In the genomic region with DNA sequence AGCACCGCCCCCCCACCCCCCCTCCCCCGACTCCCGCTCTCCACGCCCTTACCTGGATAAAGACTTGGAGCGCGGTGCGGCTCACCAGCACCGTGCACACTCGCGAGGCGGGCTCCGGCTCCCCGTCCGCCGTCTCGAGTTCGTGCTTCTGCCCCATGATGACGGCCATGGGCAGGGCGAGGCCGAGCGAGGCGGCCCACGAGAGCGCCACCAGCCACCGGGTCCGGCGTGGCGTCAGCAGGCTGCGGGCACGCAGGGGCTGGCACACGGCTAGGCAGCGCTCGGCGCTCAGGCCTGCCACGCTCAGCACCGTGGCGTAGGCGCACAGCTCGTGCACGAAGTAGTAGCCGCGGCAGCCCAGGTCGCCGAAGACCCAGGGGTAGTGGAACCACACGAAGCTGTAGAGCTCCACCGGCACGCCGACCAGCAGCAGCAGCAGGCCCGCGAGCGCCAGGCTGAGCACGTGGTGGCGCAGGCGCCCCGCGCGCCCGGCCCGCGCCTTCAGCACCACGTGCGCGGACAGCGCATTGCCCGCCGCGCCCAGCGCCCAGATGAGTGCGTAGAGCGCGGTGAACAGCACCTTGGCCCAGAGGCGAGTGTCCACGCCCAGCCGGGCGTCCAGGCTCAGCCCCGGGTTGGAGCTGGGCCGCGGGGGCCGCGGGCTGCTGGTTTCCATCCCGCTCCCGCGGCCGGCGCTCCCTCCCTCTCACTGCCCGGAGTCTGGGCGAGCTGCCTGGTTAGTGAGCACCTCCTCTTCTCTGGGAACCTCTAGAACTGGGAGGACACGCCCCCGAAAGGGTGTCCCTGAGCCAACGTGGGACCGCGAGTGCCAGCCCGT, we compare ENCODE assay signal across 8 cellular contexts. TPM values are rescaled to one million over a fixed set of nuclear protein-coding genes. Genes with fewer than 3 reads are reported as not detected.
DNase-seq lines count a peak whose midpoint lies in the region; ATAC-seq and TF ChIP-seq lines count a peak whose summit lies in the region.

A gene with protein sequence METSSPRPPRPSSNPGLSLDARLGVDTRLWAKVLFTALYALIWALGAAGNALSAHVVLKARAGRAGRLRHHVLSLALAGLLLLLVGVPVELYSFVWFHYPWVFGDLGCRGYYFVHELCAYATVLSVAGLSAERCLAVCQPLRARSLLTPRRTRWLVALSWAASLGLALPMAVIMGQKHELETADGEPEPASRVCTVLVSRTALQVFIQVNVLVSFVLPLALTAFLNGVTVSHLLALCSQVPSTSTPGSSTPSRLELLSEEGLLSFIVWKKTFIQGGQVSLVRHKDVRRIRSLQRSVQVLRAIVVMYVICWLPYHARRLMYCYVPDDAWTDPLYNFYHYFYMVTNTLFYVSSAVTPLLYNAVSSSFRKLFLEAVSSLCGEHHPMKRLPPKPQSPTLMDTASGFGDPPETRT (minus strand): TSS at position 742 of the 838 bp plus-strand sequence. CDS start 66 bp downstream, at position 676.

- ATAC-seq in WTC11, result peak; percentile 95
- peak; percentile 54 to 61 for ATAC-seq in naive thymus-derived CD8-positive, alpha-beta T cell
- no peak for ATAC-seq in HG02981 (IDR thresholded peaks at IDR 0.05; ENCODE audit: unreplicated experiment)
- ATAC-seq in GM19035 (IDR thresholded peaks at IDR 0.05; ENCODE audit: unreplicated experiment), result no peak
- no peak for ATAC-seq in GM21619 (IDR thresholded peaks at IDR 0.05; ENCODE audit: unreplicated experiment)

- no peak for TF ChIP-seq CTCF in WTC11 (IDR thresholded peaks at IDR 0.05)
- TF ChIP-seq CTCF in fibroblast of mammary gland (conservative IDR thresholded peaks at IDR 0.05; ENCODE audit: control insufficient read depth, insufficient read depth, low read depth, low read length), result no peak
- TF ChIP-seq CTCF in CD14-positive monocyte (IDR thresholded peaks at IDR 0.05), result no peak

- intact Hi-C loops in CD14-positive monocyte (cut with micrococcal nuclease), result no loop called here

- DNase-seq in DMS114 treated with DMSO at 0.1 percent for 48 hours (lab: John Stamatoyannopoulos, UW; ENCODE audit: unreplicated experiment), result peak; percentile 4
- peak; percentile 81 for DNase-seq in WTC11 (ENCODE audit: low spot score)
- DNase-seq in fibroblast of mammary gland (ENCODE audit: low read depth), result peak; percentile 57
- peak in 2 of 10 donors; percentile 5 to 17 for DNase-seq in naive thymus-derived CD8-positive, alpha-beta T cell
- DNase-seq in CD14-positive monocyte (ENCODE audit: low spot score), result no peak

- CTCF ChIA-PET in WTC11 (lab: Charles Lee), result interaction anchor here (0.6 to 3.1 kb wide), 7 partner anchors 11 to 110 kb away, joined by 3 to 15 read pairs (median 3); no protein-coding TSS in a partner anchor

- POLR2A ChIA-PET in WTC11 (lab: Charles Lee), result no interaction called here
- POLR2A ChIA-PET in naive thymus-derived CD8-positive, alpha-beta T cell (lab: Charles Lee), result no interaction called here

- H3K4me1 Mint-ChIP-seq in WTC11, result peaks cover 9% of the 10 kb centered on the region
- H3K4me1 Mint-ChIP-seq in naive thymus-derived CD8-positive, alpha-beta T cell, result peaks cover 0 to 7% (median 3%) of the 10 kb centered on the region in 4 donors
- peaks cover 4% of the 10 kb centered on the region for H3K4me1 Mint-ChIP-seq in CD14-positive monocyte

- H3K9me3 Mint-ChIP-seq in WTC11 (no peaks in the 10 kb centered on the region), CD14-positive monocyte (peaks cover 0 to 4% (median 1%) of the 10 kb centered on the region in 7 donors)
- peaks cover 0 to 4% (median 0%) of the 10 kb centered on the region in 9 donors for H3K9me3 Mint-ChIP-seq in naive thymus-derived CD8-positive, alpha-beta T cell

- H3K27ac Mint-ChIP-seq in WTC11, result no peak within 1 kb of the TSS; the same call in 1 of the 2 replicates
- peak within 1 kb of the TSS in 1 of 10 donors; percentile 18 for H3K27ac Mint-ChIP-seq in naive thymus-derived CD8-positive, alpha-beta T cell
- H3K27ac Mint-ChIP-seq in CD14-positive monocyte, result no peak within 1 kb of the TSS

- no peak within 1 kb of the TSS for H3K4me3 ChIP-seq in fibroblast of mammary gland (ENCODE audit: control insufficient read depth, low read depth, low read length)

- H3K36me3 Mint-ChIP-seq in WTC11, result no peaks in the 10 kb centered on the region
- peaks cover 0 to 6% (median 4%) of the 10 kb centered on the region in 3 donors for H3K36me3 Mint-ChIP-seq in naive thymus-derived CD8-positive, alpha-beta T cell
- no peaks in the 10 kb centered on the region for H3K36me3 Mint-ChIP-seq in CD14-positive monocyte

- H3K27me3 Mint-ChIP-seq in WTC11 (ENCODE audit: low read depth) (peaks cover 33% of the 10 kb centered on the region), CD14-positive monocyte (ENCODE audit: low read depth in 3 of 3) (peaks cover 19 to 29% (median 28%) of the 10 kb centered on the region in 3 donors)
- peaks cover 15 to 60% (median 34%) of the 10 kb centered on the region in 5 donors for H3K27me3 Mint-ChIP-seq in naive thymus-derived CD8-positive, alpha-beta T cell

- peak within 1 kb of the TSS; percentile 52 for H3K4me3 Mint-ChIP-seq in WTC11
- no peak within 1 kb of the TSS for H3K4me3 Mint-ChIP-seq in naive thymus-derived CD8-positive, alpha-beta T cell
- peak within 1 kb of the TSS in 1 of 2 donors; percentile 78 for H3K4me3 Mint-ChIP-seq in CD14-positive monocyte

TF ChIP-seq in WTC11, 78 proteins besides CTCF, POLR2A, EP300 and RAD21 (continues in another document):
- peak; percentile 91 for TF ChIP-seq ZNF263 (CRISPR knock-in tag; IDR thresholded peaks at IDR 0.05; ENCODE audit: low read depth)
- TF ChIP-seq, protein P1, sequence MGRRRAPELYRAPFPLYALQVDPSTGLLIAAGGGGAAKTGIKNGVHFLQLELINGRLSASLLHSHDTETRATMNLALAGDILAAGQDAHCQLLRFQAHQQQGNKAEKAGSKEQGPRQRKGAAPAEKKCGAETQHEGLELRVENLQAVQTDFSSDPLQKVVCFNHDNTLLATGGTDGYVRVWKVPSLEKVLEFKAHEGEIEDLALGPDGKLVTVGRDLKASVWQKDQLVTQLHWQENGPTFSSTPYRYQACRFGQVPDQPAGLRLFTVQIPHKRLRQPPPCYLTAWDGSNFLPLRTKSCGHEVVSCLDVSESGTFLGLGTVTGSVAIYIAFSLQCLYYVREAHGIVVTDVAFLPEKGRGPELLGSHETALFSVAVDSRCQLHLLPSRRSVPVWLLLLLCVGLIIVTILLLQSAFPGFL (CRISPR knock-in tag; IDR thresholded peaks at IDR 0.05; ENCODE audit: borderline replicate concordance), result peak; percentile 99
- TF ChIP-seq, protein P2, sequence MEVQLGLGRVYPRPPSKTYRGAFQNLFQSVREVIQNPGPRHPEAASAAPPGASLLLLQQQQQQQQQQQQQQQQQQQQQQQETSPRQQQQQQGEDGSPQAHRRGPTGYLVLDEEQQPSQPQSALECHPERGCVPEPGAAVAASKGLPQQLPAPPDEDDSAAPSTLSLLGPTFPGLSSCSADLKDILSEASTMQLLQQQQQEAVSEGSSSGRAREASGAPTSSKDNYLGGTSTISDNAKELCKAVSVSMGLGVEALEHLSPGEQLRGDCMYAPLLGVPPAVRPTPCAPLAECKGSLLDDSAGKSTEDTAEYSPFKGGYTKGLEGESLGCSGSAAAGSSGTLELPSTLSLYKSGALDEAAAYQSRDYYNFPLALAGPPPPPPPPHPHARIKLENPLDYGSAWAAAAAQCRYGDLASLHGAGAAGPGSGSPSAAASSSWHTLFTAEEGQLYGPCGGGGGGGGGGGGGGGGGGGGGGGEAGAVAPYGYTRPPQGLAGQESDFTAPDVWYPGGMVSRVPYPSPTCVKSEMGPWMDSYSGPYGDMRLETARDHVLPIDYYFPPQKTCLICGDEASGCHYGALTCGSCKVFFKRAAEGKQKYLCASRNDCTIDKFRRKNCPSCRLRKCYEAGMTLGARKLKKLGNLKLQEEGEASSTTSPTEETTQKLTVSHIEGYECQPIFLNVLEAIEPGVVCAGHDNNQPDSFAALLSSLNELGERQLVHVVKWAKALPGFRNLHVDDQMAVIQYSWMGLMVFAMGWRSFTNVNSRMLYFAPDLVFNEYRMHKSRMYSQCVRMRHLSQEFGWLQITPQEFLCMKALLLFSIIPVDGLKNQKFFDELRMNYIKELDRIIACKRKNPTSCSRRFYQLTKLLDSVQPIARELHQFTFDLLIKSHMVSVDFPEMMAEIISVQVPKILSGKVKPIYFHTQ (CRISPR knock-in tag; IDR thresholded peaks at IDR 0.05), result no peak
- TF ChIP-seq, protein P3, sequence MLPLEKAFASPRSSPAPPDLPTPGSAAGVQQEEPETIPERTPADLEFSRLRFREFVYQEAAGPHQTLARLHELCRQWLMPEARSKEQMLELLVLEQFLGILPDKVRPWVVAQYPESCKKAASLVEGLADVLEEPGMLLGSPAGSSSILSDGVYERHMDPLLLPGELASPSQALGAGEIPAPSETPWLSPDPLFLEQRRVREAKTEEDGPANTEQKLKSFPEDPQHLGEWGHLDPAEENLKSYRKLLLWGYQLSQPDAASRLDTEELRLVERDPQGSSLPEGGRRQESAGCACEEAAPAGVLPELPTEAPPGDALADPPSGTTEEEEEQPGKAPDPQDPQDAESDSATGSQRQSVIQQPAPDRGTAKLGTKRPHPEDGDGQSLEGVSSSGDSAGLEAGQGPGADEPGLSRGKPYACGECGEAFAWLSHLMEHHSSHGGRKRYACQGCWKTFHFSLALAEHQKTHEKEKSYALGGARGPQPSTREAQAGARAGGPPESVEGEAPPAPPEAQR (CRISPR knock-in tag; IDR thresholded peaks at IDR 0.05), result no peak

RNA-seq across cellular contexts. Expression of the gene that starts here (rescaled TPM):
- total RNA-seq in WTC11 (2021), result 0.16 TPM in 1 of 3 replicates, not detected in the others
- not detected for total RNA-seq in naive thymus-derived CD8-positive, alpha-beta T cell
- polyA plus RNA-seq in naive thymus-derived CD8-positive, alpha-beta T cell, result not detected
- polyA plus RNA-seq in CD14-positive monocyte, result not detected

Comparison
In these comparisons a context has a peak if more than half of its experiments do, and no peak if none do; other contexts are left out.
1. Peak in DNase-seq and ATAC-seq in WTC11; RNA of the gene not detected or under 1 TPM.
2. Peak in ATAC-seq in naive thymus-derived CD8-positive, alpha-beta T cell; RNA of the gene not detected or under 1 TPM.